ENCODE assay signal across 8 cellular contexts in genomic region chr9:38362912-38363588, GRCh38. TPM values are rescaled to one million over a fixed set of nuclear protein-coding genes. Genes with fewer than 3 reads are reported as not detected.
DNase-seq lines count a peak whose midpoint lies in the region; ATAC-seq and TF ChIP-seq lines count a peak whose summit lies in the region.

No MANE protein-coding gene starts in this region.

- no peak for ATAC-seq in DND-41 (ENCODE audit: insufficient read depth, low read depth)
- ATAC-seq in GM21515 (IDR thresholded peaks at IDR 0.05; ENCODE audit: unreplicated experiment): peak; percentile 59
- peak; percentile 73 for ATAC-seq in lung (ENCODE audit: insufficient read depth, low FRiP score)

- no peaks in the 10 kb centered on the region for H3K4me1 ChIP-seq in DND-41 (ENCODE audit: insufficient read depth, low read length)
- no peaks in the 10 kb centered on the region for H3K4me1 ChIP-seq in lung (ENCODE audit: control insufficient read depth in 2 of 2, insufficient read depth in 2 of 2, low read length in 2 of 2)

- 21 to 29% methylated on average over 20 of the region's 20 CpGs for WGBS in lung, 2 donors

- no peaks in the 10 kb centered on the region for H3K79me2 ChIP-seq in DND-41 (ENCODE audit: insufficient read depth, low read length)

- H3K4me3 ChIP-seq in DND-41 (ENCODE audit: low read depth in 1 of 2, low read length in 2 of 2): no peak overlapping the region
- H3K4me3 ChIP-seq in SK-N-MC: no peak overlapping the region
- no peak overlapping the region for H3K4me3 ChIP-seq in lung

- no peak overlapping the region for H3K4me2 ChIP-seq in DND-41 (ENCODE audit: insufficient read depth, low read length)

- H3K9me3 ChIP-seq in DND-41 (ENCODE audit: insufficient read depth, low read length, severe bottlenecking) (no peaks in the 10 kb centered on the region), SK-N-MC (ENCODE audit: low read depth, low read length) (no peaks in the 10 kb centered on the region), lung (ENCODE audit: control insufficient read depth in 2 of 2, insufficient read depth in 1 of 2, low read length in 1 of 2) (no peaks in the 10 kb centered on the region)

- H4K20me1 ChIP-seq in DND-41 (ENCODE audit: insufficient read depth, low read length): no peaks in the 10 kb centered on the region

- TF ChIP-seq CTCF in DND-41 (IDR thresholded peaks at IDR 0.05; ENCODE audit: borderline replicate concordance, extremely low read depth, low read length, poor library complexity, severe bottlenecking) (peak; percentile 65), lung (IDR thresholded peaks at IDR 0.05; ENCODE audit: control extremely low read depth, extremely low read depth) (peak; percentile 47)

- H3K36me3 ChIP-seq in DND-41 (ENCODE audit: insufficient read depth, low read length) (no peaks in the 10 kb centered on the region), SK-N-MC (ENCODE audit: insufficient read depth, low read length) (no peaks in the 10 kb centered on the region), lung (ENCODE audit: control insufficient read depth in 2 of 2, insufficient read depth in 2 of 2, low read length in 2 of 2) (no peaks in the 10 kb centered on the region)

- H2AFZ ChIP-seq in DND-41 (ENCODE audit: low read depth, low read length): no peak overlapping the region

- H3K9ac ChIP-seq in DND-41 (ENCODE audit: low read depth, low read length) (no peak overlapping the region), SK-N-MC (ENCODE audit: insufficient read length) (no peak overlapping the region)

- no peak overlapping the region for H3K27ac ChIP-seq in DND-41 (ENCODE audit: low read length)
- no peak overlapping the region for H3K27ac ChIP-seq in SK-N-MC
- no peak overlapping the region for H3K27ac ChIP-seq in lung (ENCODE audit: low read depth in 1 of 2, low read length in 1 of 2)

- peak; percentile 13 for DNase-seq in DND-41
- DNase-seq in NCI-H1092 treated with DMSO at 0.1 percent for 48 hours (lab: John Stamatoyannopoulos, UW): peak; percentile 89
- DNase-seq in SK-N-MC (ENCODE audit: low read depth, low spot score): peak; percentile 28
- DNase-seq in dermis blood vessel endothelial cell: peak; percentile 76
- peak; percentile 37 for DNase-seq in lung (ENCODE audit: low spot score)
- peak; percentile 59 for DNase-seq in ureter (ENCODE audit: low spot score)
- no peak for DNase-seq in activated CD8-positive, alpha-beta memory T cell treated with anti-CD3 and anti-CD28 coated beads, Interleukin-2, amount 50 U/mL, for 48 hours

- no peaks in the 10 kb centered on the region for H3K27me3 ChIP-seq in DND-41 (ENCODE audit: insufficient read depth, low read length, poor library complexity)
- no peaks in the 10 kb centered on the region for H3K27me3 ChIP-seq in lung (ENCODE audit: control insufficient read depth, insufficient read depth)

RNA-seq across cellular contexts. Expression of gene ALDH1B1, which starts 29.5 kb away (rescaled TPM):
- total RNA-seq in dermis blood vessel endothelial cell (12.1 and 18.3 TPM in 2 replicates), lung (10 to 100 TPM in 1 of 2 donors, 1 to 10 TPM in 1; 9.3 to 21.1 TPM), ureter (36.8 TPM)
- 10 to 100 TPM in 1 of 2 donors, 1 to 10 TPM in 1; 6.4 to 14.8 TPM for polyA plus RNA-seq in lung
